Comparison of ENCODE assay signal across 18 cellular contexts in the genomic region with DNA sequence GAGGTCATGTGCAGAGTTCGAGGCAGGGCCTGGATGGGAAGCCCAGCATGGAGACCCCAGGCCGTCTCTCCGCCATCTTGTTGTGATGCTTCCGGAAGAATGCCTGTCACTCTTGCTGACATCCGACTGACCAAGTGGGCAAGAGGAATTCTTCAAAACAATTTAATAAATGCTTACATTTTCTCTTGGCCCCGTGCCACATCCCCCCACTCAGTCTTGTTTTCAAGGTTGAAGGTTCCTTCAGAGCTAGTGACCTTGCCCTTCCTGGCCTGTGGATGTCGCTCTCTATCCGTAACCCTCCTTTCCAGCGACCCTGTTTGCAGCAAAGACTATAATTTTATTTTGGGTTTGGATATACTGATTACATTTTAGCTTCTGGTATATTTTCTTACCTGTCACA.
"Had no signal": no experiment of that assay in that cellular context is flagged by ENCODE, and none has a peak within 500 bp of the region (broad histone marks: within the 10 kb centered on the region; RNA-seq: fewer than 3 reads in every experiment).

No MANE protein-coding gene starts in this region.

- H3K36me3 ChIP-seq: right atrium auricular region, suprapubic skin, thyroid gland had no signal

- H3K36me3 Mint-ChIP-seq: type B pancreatic cell had no signal

- H3K4me2 ChIP-seq: hepatocyte had no signal

- DNase-seq: effector memory CD8-positive, alpha-beta T cell; erythroblast; foreskin keratinocyte; head of caudate nucleus; left colon; mucosa of descending colon; naive thymus-derived CD8-positive, alpha-beta T cell; posterior cingulate gyrus; small intestine; stimulated activated CD4-positive, alpha-beta T cell treated with anti-CD3 and anti-CD28 coated beads, Interleukin-2, amount 100 ng/mL, for 48 hours; stimulated activated naive CD4-positive, alpha-beta T cell treated with Interleukin-2 at 50 U/mL for 16 hours; thyroid gland had no signal

- H3K4me3 Mint-ChIP-seq: effector memory CD8-positive, alpha-beta T cell; naive thymus-derived CD8-positive, alpha-beta T cell; neural crest cell; type B pancreatic cell had no signal

- H3K4me3 ChIP-seq: hepatocyte, mucosa of descending colon, right atrium auricular region, suprapubic skin, thyroid gland had no signal

- H3K9me3 Mint-ChIP-seq: effector memory CD8-positive, alpha-beta T cell; neural crest cell; type B pancreatic cell had no signal

- H2AFZ ChIP-seq: hepatocyte had no signal

- H3K4me1 ChIP-seq: foreskin keratinocyte, right atrium auricular region, suprapubic skin had no signal

- H3K27me3 ChIP-seq: foreskin keratinocyte, hepatocyte, right atrium auricular region, suprapubic skin, thyroid gland had no signal

- H3K4me1 Mint-ChIP-seq: neural crest cell had no signal

- H3K27ac ChIP-seq: foreskin keratinocyte, hepatocyte, right atrium auricular region, suprapubic skin, thyroid gland had no signal

- H3K27me3 Mint-ChIP-seq: effector memory CD8-positive, alpha-beta T cell; naive thymus-derived CD8-positive, alpha-beta T cell had no signal

- H3K27ac Mint-ChIP-seq: effector memory CD8-positive, alpha-beta T cell; naive thymus-derived CD8-positive, alpha-beta T cell; type B pancreatic cell had no signal

- FAIRE-seq: small intestine, urothelium cell line had no signal

- H3K9me3 ChIP-seq: mucosa of descending colon, right atrium auricular region, suprapubic skin, thyroid gland had no signal

- H3K79me2 ChIP-seq: hepatocyte had no signal
